ENCODE assay signal across 17 cellular contexts in genomic region chrX:23904096-23904495, GRCh38. TPM values are rescaled to one million over a fixed set of nuclear protein-coding genes. Genes with fewer than 3 reads are reported as not detected.
DNase-seq lines count a peak whose midpoint lies in the region; ATAC-seq and TF ChIP-seq lines count a peak whose summit lies in the region.
"Had no signal": no experiment of that assay in that cellular context is flagged by ENCODE, and none has a peak within 500 bp of the region (broad histone marks: within the 10 kb centered on the region; RNA-seq: fewer than 3 reads in every experiment).

No MANE protein-coding gene starts in this region.

- no peak overlapping the region for H4K8ac ChIP-seq in mesendoderm (ENCODE audit: low read depth, low read length)

- no peak overlapping the region for H2BK120ac ChIP-seq in mesendoderm (ENCODE audit: low read depth, low read length)

- H3K4me2 ChIP-seq in mesendoderm (ENCODE audit: low read length): no peak overlapping the region
- H3K4me2 ChIP-seq: BLaER1 had no signal

- no peaks in the 10 kb centered on the region for H3K27me3 ChIP-seq in endodermal cell (ENCODE audit: control insufficient read depth, insufficient read depth, low read length, poor library complexity, severe bottlenecking)
- H3K27me3 ChIP-seq in mesendoderm (ENCODE audit: insufficient read depth, low read length, poor library complexity): no peaks in the 10 kb centered on the region
- H3K27me3 ChIP-seq: BLaER1, foreskin keratinocyte, SJSA1 had no signal

- H3K56ac ChIP-seq in mesendoderm (ENCODE audit: low read length): no peak overlapping the region

- no peaks in the 10 kb centered on the region for H3K9me3 ChIP-seq in endodermal cell (ENCODE audit: control insufficient read depth, low read length)
- H3K9me3 ChIP-seq: BLaER1, SJSA1 had no signal

- 86% methylated on average over 2 of the region's 2 CpGs; no CpG with 5 or more reads in 1 of the 2 experiments for WGBS in endodermal cell (ENCODE audit: insufficient coverage in 1 of 2, insufficient read length in 1 of 2), 2 experiments
- WGBS in mesendoderm (ENCODE audit: extremely low coverage, insufficient coverage, low lambda C conversion rate): no CpG with 5 or more reads among the region's 2 CpGs

- TF ChIP-seq CTCF in endodermal cell (conservative IDR thresholded peaks at IDR 0.05): no peak

- H3K79me2 ChIP-seq in mesendoderm (ENCODE audit: control insufficient read depth, insufficient read depth, low read length): no peaks in the 10 kb centered on the region

- H3K36me3 ChIP-seq in endodermal cell (ENCODE audit: control insufficient read depth, insufficient read depth, low read length): no peaks in the 10 kb centered on the region
- H3K36me3 ChIP-seq in mesendoderm (ENCODE audit: control insufficient read depth, insufficient read depth, low read length): no peaks in the 10 kb centered on the region
- H3K36me3 ChIP-seq: BLaER1, SJSA1 had no signal

- H3K18ac ChIP-seq in mesendoderm (ENCODE audit: low read length): no peak overlapping the region

- peaks cover 18% of the 10 kb centered on the region for H3K4me1 Mint-ChIP-seq in endodermal cell
- H3K4me1 Mint-ChIP-seq in activated T-cell treated with anti-CD3 and anti-CD28 coated beads, Interleukin-2, amount 50 U/mL, for 4 hours (ENCODE audit: low read depth): peaks cover 17% of the 10 kb centered on the region

- in situ Hi-C loops in Caki2 (cut with HindIII; ENCODE audit: low pct_unique_long_range_greater_than_20kb, low sequenced_read_pairs): no loop called here

- H3K27me3 Mint-ChIP-seq in endodermal cell (ENCODE audit: insufficient read depth): no peaks in the 10 kb centered on the region
- no peaks in the 10 kb centered on the region for H3K27me3 Mint-ChIP-seq in activated T-cell treated with anti-CD3 and anti-CD28 coated beads, Interleukin-2, amount 50 U/mL, for 4 hours (ENCODE audit: low read depth)

- no peak overlapping the region for H4K5ac ChIP-seq in mesendoderm (ENCODE audit: low read length)

- no peaks in the 10 kb centered on the region for H3K9me3 Mint-ChIP-seq in endodermal cell
- H3K9me3 Mint-ChIP-seq in activated T-cell treated with anti-CD3 and anti-CD28 coated beads, Interleukin-2, amount 50 U/mL, for 4 hours: no peaks in the 10 kb centered on the region
- H3K9me3 Mint-ChIP-seq: immature natural killer cell had no signal

- H3K36me3 Mint-ChIP-seq in endodermal cell (ENCODE audit: low read depth): peaks cover 5% of the 10 kb centered on the region
- H3K36me3 Mint-ChIP-seq in activated T-cell treated with anti-CD3 and anti-CD28 coated beads, Interleukin-2, amount 50 U/mL, for 4 hours (ENCODE audit: insufficient read depth): no peaks in the 10 kb centered on the region
- H3K36me3 Mint-ChIP-seq: immature natural killer cell had no signal

- H3K4ac ChIP-seq in mesendoderm (ENCODE audit: low read depth, low read length): no peak overlapping the region

- H2AK5ac ChIP-seq in mesendoderm (ENCODE audit: low read length): no peak overlapping the region

- no peak overlapping the region for H2BK5ac ChIP-seq in mesendoderm (ENCODE audit: low read length)

- no peak overlapping the region for H3K4me3 ChIP-seq in endodermal cell (ENCODE audit: low read length)
- no peak overlapping the region for H3K4me3 ChIP-seq in mesendoderm (ENCODE audit: low read length)
- H3K4me3 ChIP-seq: BLaER1, SJSA1 had no signal

- no peaks in the 10 kb centered on the region for H3K79me1 ChIP-seq in mesendoderm (ENCODE audit: low read length)

- H3K9ac ChIP-seq in endodermal cell (ENCODE audit: extremely low read depth, low read length, poor library complexity, severe bottlenecking) (no peak overlapping the region), mesendoderm (ENCODE audit: low read length) (no peak overlapping the region)
- H3K9ac ChIP-seq: BLaER1 had no signal

- no peak overlapping the region for H2BK15ac ChIP-seq in mesendoderm (replicated peaks; ENCODE audit: low read depth)

- ATAC-seq in activated T-cell treated with anti-CD3 and anti-CD28 coated beads, Interleukin-2, amount 50 U/mL, for 4 hours: no peak
- ATAC-seq: foreskin keratinocyte had no signal

- H3K27ac ChIP-seq in endodermal cell (ENCODE audit: low read depth, low read length) (no peak overlapping the region), mesendoderm (ENCODE audit: low read depth, low read length) (no peak overlapping the region)
- H3K27ac ChIP-seq: BLaER1, foreskin keratinocyte, SJSA1 had no signal

- DNase-seq in Caki2 (ENCODE audit: low read depth) (peak; percentile 29), RKO (ENCODE audit: low spot score) (peak; percentile 11), endodermal cell (peak; percentile 62), mesendoderm (peak; percentile 81), NCI-H1105 (lab: John Stamatoyannopoulos, UW) (no peak), middle frontal gyrus (ENCODE audit: extremely low spot score, low spot score) (no peak)
- DNase-seq in stimulated activated CD4-positive, alpha-beta T cell treated with anti-CD3 and anti-CD28 coated beads, Interleukin-1b, Interleukin-23, amount 100 ng/mL, for 48 hours: no peak
- DNase-seq in activated T-cell treated with anti-CD3 and anti-CD28 coated beads, Interleukin-2, amount 50 U/mL, for 4 hours: no peak
- DNase-seq: activated CD4-positive, alpha-beta T cell treated with anti-CD3 and anti-CD28 coated beads, Interleukin-2, amount 50 U/mL, for 1 hour; activated T-cell treated with anti-CD3 and anti-CD28 coated beads, Interleukin-2, amount 50 U/mL, for 48 hours; DMS79 treated with DMSO at 0.1 percent for 48 hours; immature natural killer cell; NCI-H2171; posterior cingulate gyrus had no signal

- peak overlapping the region; percentile 27 for H3K27ac Mint-ChIP-seq in endodermal cell
- H3K27ac Mint-ChIP-seq: immature natural killer cell had no signal

- H3K23ac ChIP-seq in mesendoderm (ENCODE audit: low read length): no peak overlapping the region

- H3K4me3 Mint-ChIP-seq in endodermal cell: no peak overlapping the region
- no peak overlapping the region for H3K4me3 Mint-ChIP-seq in activated T-cell treated with anti-CD3 and anti-CD28 coated beads, Interleukin-2, amount 50 U/mL, for 4 hours
- H3K4me3 Mint-ChIP-seq: immature natural killer cell had no signal

- H3K4me1 ChIP-seq in endodermal cell (ENCODE audit: control insufficient read depth, insufficient read depth, low read length): peaks cover 6% of the 10 kb centered on the region
- no peaks in the 10 kb centered on the region for H3K4me1 ChIP-seq in mesendoderm (ENCODE audit: control insufficient read depth, low read depth, low read length)

RNA-seq across cellular contexts. Expression of gene APOO, which starts 3.6 kb away (rescaled TPM):
- total RNA-seq in Caki2 (2014; rRNA removed; shearing (Covaris generic); ENCODE audit: low replicate concordance): 21.3 and 24.8 TPM in 2 replicates
- total RNA-seq in endodermal cell: 10 to 100 TPM; 47.9 to 74.2 TPM
- 46.1 TPM for polyA plus RNA-seq in endodermal cell (2013, experiment 1 of 2)
- polyA plus RNA-seq in endodermal cell (2013, experiment 2 of 2): 46.9 TPM
- 111 TPM for polyA plus RNA-seq in mesendoderm (2013, experiment 1 of 2)
- 114 TPM for polyA plus RNA-seq in mesendoderm (2013, experiment 2 of 2)
- total RNA-seq in activated T-cell treated with anti-CD3 and anti-CD28 coated beads, Interleukin-2, amount 50 U/mL, for 4 hours: 10 to 100 TPM; 29.7 to 36.7 (median 31.8) TPM

RNA-seq across cellular contexts. Expression of gene CXorf58, which starts 3.7 kb away (rescaled TPM):
- not detected in 2 replicates for total RNA-seq in Caki2 (2014; rRNA removed; shearing (Covaris generic); ENCODE audit: low replicate concordance)
- total RNA-seq in endodermal cell: not detected
- polyA plus RNA-seq in endodermal cell (2013, experiment 1 of 2): not detected
- not detected for polyA plus RNA-seq in endodermal cell (2013, experiment 2 of 2)
- polyA plus RNA-seq in mesendoderm (2013, experiment 1 of 2): 0.03 TPM
- polyA plus RNA-seq in mesendoderm (2013, experiment 2 of 2): 0.03 TPM
- total RNA-seq in activated T-cell treated with anti-CD3 and anti-CD28 coated beads, Interleukin-2, amount 50 U/mL, for 4 hours: under 1 TPM in 1 of 3 donors, not detected in 2; 0.83 TPM
- total RNA-seq: SJSA1 had no signal
- polyA plus RNA-seq: immature natural killer cell had no signal

Comparison
In these comparisons a context has a peak if more than half of its experiments do, and no peak if none do; other contexts are left out.
1. DNase-seq: peak in Caki2 (single experiment), RKO (single experiment), endodermal cell (single experiment) and mesendoderm (single experiment); none in stimulated activated CD4-positive, alpha-beta T cell treated with anti-CD3 and anti-CD28 coated beads, Interleukin-1b, Interleukin-23, amount 100 ng/mL, for 48 hours (single experiment), activated T-cell treated with anti-CD3 and anti-CD28 coated beads, Interleukin-2, amount 50 U/mL, for 4 hours (single experiment), NCI-H1105 (single experiment) and middle frontal gyrus (single experiment).